ENCODE assay signal across 11 cellular contexts in the genomic region with DNA sequence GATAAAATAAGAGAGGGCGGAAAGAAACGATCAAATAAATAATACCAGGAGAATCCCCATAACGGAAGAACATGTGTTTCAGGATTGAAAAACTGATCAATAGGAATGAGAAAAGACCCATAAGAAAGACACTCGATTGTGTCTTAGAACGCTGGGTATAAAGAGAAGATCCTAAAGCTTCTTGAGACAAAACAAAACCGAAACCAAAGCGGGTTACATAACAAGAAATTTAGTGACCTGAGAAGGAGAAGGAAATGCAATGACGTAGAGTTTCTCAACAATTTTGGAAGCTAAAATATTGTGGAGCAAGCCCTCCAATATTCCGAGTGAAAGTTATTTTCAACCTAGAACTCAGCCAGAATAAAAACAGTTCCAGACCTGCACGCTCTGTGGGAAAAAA.
DNase-seq lines count a peak whose midpoint lies in the region; FAIRE-seq and TF ChIP-seq lines count a peak whose summit lies in the region.
"Had no signal": no experiment of that assay in that cellular context is flagged by ENCODE, and none has a peak within 500 bp of the region (broad histone marks: within the 10 kb centered on the region; RNA-seq: fewer than 3 reads in every experiment).

No MANE protein-coding gene starts in this region.

- CTCF ChIA-PET in activated CD4-positive, alpha-beta memory T cell treated with anti-CD3 and anti-CD28 coated beads for 36 hours (lab: Charles Lee), result no interaction called here

- H3K79me2 ChIP-seq in Karpas-422 (ENCODE audit: low read length), result no peaks in the 10 kb centered on the region
- H3K79me2 ChIP-seq in neural cell (replicated peaks; ENCODE audit: insufficient read depth, low read length), result no peaks in the 10 kb centered on the region
- H3K79me2 ChIP-seq in mesendoderm (ENCODE audit: control insufficient read depth, insufficient read depth, low read length), result no peaks in the 10 kb centered on the region

- H3K27ac ChIP-seq in Karpas-422 (ENCODE audit: low read length), result no peak overlapping the region
- H3K27ac ChIP-seq in neural cell (ENCODE audit: low read length), result no peak overlapping the region
- H3K27ac ChIP-seq in mesendoderm (ENCODE audit: low read depth, low read length), result no peak overlapping the region
- H3K27ac ChIP-seq: Peyer's patch had no signal

- no peak overlapping the region for H2BK120ac ChIP-seq in mesendoderm (ENCODE audit: low read depth, low read length)

- peaks cover 3% of the 10 kb centered on the region for H3K27me3 Mint-ChIP-seq in activated CD4-positive, alpha-beta memory T cell treated with anti-CD3 and anti-CD28 coated beads for 36 hours

- peak overlapping the region; percentile 62 for H3K4me3 Mint-ChIP-seq in activated CD4-positive, alpha-beta memory T cell treated with anti-CD3 and anti-CD28 coated beads for 36 hours

- no peaks in the 10 kb centered on the region for H3K27me3 ChIP-seq in Karpas-422 (ENCODE audit: low read length)
- H3K27me3 ChIP-seq in neural cell (ENCODE audit: insufficient read depth, low read depth, low read length), result no peaks in the 10 kb centered on the region
- no peaks in the 10 kb centered on the region for H3K27me3 ChIP-seq in mesendoderm (ENCODE audit: insufficient read depth, low read length, poor library complexity)
- H3K27me3 ChIP-seq: Peyer's patch, tibial nerve had no signal

- no peak overlapping the region for H2BK5ac ChIP-seq in mesendoderm (ENCODE audit: low read length)

- TF ChIP-seq CTCF in neural cell (IDR thresholded peaks at IDR 0.05; ENCODE audit: poor library complexity, severe bottlenecking), result no peak

- H3K27ac Mint-ChIP-seq in activated CD4-positive, alpha-beta memory T cell treated with anti-CD3 and anti-CD28 coated beads for 36 hours, result no peak overlapping the region

- intact Hi-C loops in activated CD4-positive, alpha-beta memory T cell treated with anti-CD3 and anti-CD28 coated beads for 36 hours (cut with micrococcal nuclease), result loop anchor here (2.0 to 5.0 kb wide), 2 partner anchors 33 to 145 kb away; no protein-coding TSS in a partner anchor

- DNase-seq in DMS79 treated with DMSO at 0.1 percent for 48 hours (lab: John Stamatoyannopoulos, UW), result peak; percentile 43
- no peak for DNase-seq in DMS79 (lab: John Stamatoyannopoulos, UW)
- DNase-seq in Karpas-422, result peak; percentile 53
- DNase-seq in activated CD4-positive, alpha-beta memory T cell treated with anti-CD3 and anti-CD28 coated beads for 36 hours, result no peak
- no peak for DNase-seq in mesendoderm
- no peak for DNase-seq in HTR-8/SVneo (ENCODE audit: insufficient read length, low spot score)
- no peak for DNase-seq in SK-N-DZ (ENCODE audit: low spot score)
- DNase-seq: activated naive CD4-positive, alpha-beta T cell treated with Interleukin-2 at 50 U/mL for 16 hours; Peyer's patch had no signal

- no peak overlapping the region for H4K8ac ChIP-seq in mesendoderm (ENCODE audit: low read depth, low read length)

- TF ChIP-seq EP300 in neural cell (conservative IDR thresholded peaks at IDR 0.05; ENCODE audit: poor library complexity, severe bottlenecking), result no peak

- no peak overlapping the region for H3K23ac ChIP-seq in mesendoderm (ENCODE audit: low read length)

- no peak overlapping the region for H3K18ac ChIP-seq in mesendoderm (ENCODE audit: low read length)

- H3K9me2 ChIP-seq in Karpas-422 (replicated peaks; ENCODE audit: insufficient read depth, low read length) (no peaks in the 10 kb centered on the region), neural cell (ENCODE audit: insufficient read depth, low read length) (no peaks in the 10 kb centered on the region)

- POLR2A ChIA-PET in activated CD4-positive, alpha-beta memory T cell treated with anti-CD3 and anti-CD28 coated beads for 36 hours (lab: Charles Lee), result no interaction called here

- no peak overlapping the region for H3K56ac ChIP-seq in mesendoderm (ENCODE audit: low read length)

- no peak for FAIRE-seq in HTR-8/SVneo (lab: Jason Lieb, UNC)

- H4K5ac ChIP-seq in mesendoderm (ENCODE audit: low read length), result no peak overlapping the region

- H3K4me2 ChIP-seq in Karpas-422 (ENCODE audit: low read depth, low read length, poor library complexity, severe bottlenecking) (peak overlapping the region; percentile 53), neural cell (ENCODE audit: low read length) (no peak overlapping the region), mesendoderm (ENCODE audit: low read length) (no peak overlapping the region)

- no CpG with 5 or more reads among the region's 10 CpGs for WGBS in mesendoderm (ENCODE audit: extremely low coverage, insufficient coverage, low lambda C conversion rate)

- H3K4me3 ChIP-seq in Karpas-422 (ENCODE audit: low read length) (peak overlapping the region; percentile 44), neural cell (ENCODE audit: low read length) (peak overlapping the region; percentile 72), mesendoderm (ENCODE audit: low read length) (no peak overlapping the region)

- no peak overlapping the region for H3K4ac ChIP-seq in mesendoderm (ENCODE audit: low read depth, low read length)

- H3K9ac ChIP-seq in Karpas-422 (ENCODE audit: low read length), result no peak overlapping the region
- no peak overlapping the region for H3K9ac ChIP-seq in neural cell (ENCODE audit: low read length)
- no peak overlapping the region for H3K9ac ChIP-seq in mesendoderm (ENCODE audit: low read length)

- H3F3A ChIP-seq in neural cell (ENCODE audit: insufficient read depth, low read length, poor library complexity, severe bottlenecking), result no peaks in the 10 kb centered on the region

- H3K4me1 Mint-ChIP-seq in activated CD4-positive, alpha-beta memory T cell treated with anti-CD3 and anti-CD28 coated beads for 36 hours (ENCODE audit: low read depth), result peaks cover 31% of the 10 kb centered on the region

- H3K36me3 Mint-ChIP-seq in activated CD4-positive, alpha-beta memory T cell treated with anti-CD3 and anti-CD28 coated beads for 36 hours, result no peaks in the 10 kb centered on the region

- H3K9me3 ChIP-seq in Karpas-422 (ENCODE audit: low read length) (no peaks in the 10 kb centered on the region), neural cell (ENCODE audit: low read length) (no peaks in the 10 kb centered on the region)
- H3K9me3 ChIP-seq: Peyer's patch, tibial nerve had no signal

- H3K36me3 ChIP-seq in Karpas-422 (ENCODE audit: insufficient read depth, low read length), result no peaks in the 10 kb centered on the region
- no peaks in the 10 kb centered on the region for H3K36me3 ChIP-seq in neural cell (ENCODE audit: insufficient read depth, low read length)
- no peaks in the 10 kb centered on the region for H3K36me3 ChIP-seq in mesendoderm (ENCODE audit: control insufficient read depth, insufficient read depth, low read length)
- H3K36me3 ChIP-seq: Peyer's patch, tibial nerve had no signal

- no peaks in the 10 kb centered on the region for H3K79me1 ChIP-seq in mesendoderm (ENCODE audit: low read length)

- peaks cover 10% of the 10 kb centered on the region for H3K4me1 ChIP-seq in Karpas-422 (ENCODE audit: low read length)
- H3K4me1 ChIP-seq in mesendoderm (ENCODE audit: control insufficient read depth, low read depth, low read length), result peaks cover 6% of the 10 kb centered on the region
- H3K4me1 ChIP-seq: Peyer's patch had no signal

- no peaks in the 10 kb centered on the region for H4K20me1 ChIP-seq in Karpas-422 (ENCODE audit: insufficient read depth, low read depth, low read length)
- H4K20me1 ChIP-seq in neural cell (ENCODE audit: insufficient read depth), result no peaks in the 10 kb centered on the region

- H3K9me3 Mint-ChIP-seq in activated CD4-positive, alpha-beta memory T cell treated with anti-CD3 and anti-CD28 coated beads for 36 hours, result no peaks in the 10 kb centered on the region

- H2AFZ ChIP-seq in Karpas-422 (ENCODE audit: low read length), result peak overlapping the region; percentile 72
- H2AFZ ChIP-seq in neural cell (ENCODE audit: low read depth, low read length), result no peak overlapping the region

- H2AK5ac ChIP-seq in mesendoderm (ENCODE audit: low read length), result no peak overlapping the region

- H2BK15ac ChIP-seq in mesendoderm (replicated peaks; ENCODE audit: low read depth), result no peak overlapping the region

- no peak for TF ChIP-seq RAD21 in neural cell (conservative IDR thresholded peaks at IDR 0.05)

TF ChIP-seq in neural cell, 6 proteins besides CTCF, POLR2A, EP300 and RAD21:
- no peak for TF ChIP-seq MXI1 (conservative IDR thresholded peaks at IDR 0.05; ENCODE audit: poor library complexity, severe bottlenecking)
- TF ChIP-seq SMC3 (conservative IDR thresholded peaks at IDR 0.05; ENCODE audit: poor library complexity), result no peak
- no peak for TF ChIP-seq REST (IDR thresholded peaks at IDR 0.05; ENCODE audit: borderline replicate concordance)

Comparison
In these comparisons a context has a peak if more than half of its experiments do, and no peak if none do; other contexts are left out.
1. DNase-seq: peak in DMS79 treated with DMSO at 0.1 percent for 48 hours (single experiment) and Karpas-422 (single experiment); none in DMS79 (single experiment), activated CD4-positive, alpha-beta memory T cell treated with anti-CD3 and anti-CD28 coated beads for 36 hours (single experiment), mesendoderm (single experiment), HTR-8/SVneo (single experiment) and SK-N-DZ (single experiment).